ENCODE assay signal across 8 cellular contexts in genomic region chr15:51759557-51760070, GRCh38. TPM values are rescaled to one million over a fixed set of nuclear protein-coding genes. Genes with fewer than 3 reads are reported as not detected.
DNase-seq lines count a peak whose midpoint lies in the region; ATAC-seq and TF ChIP-seq lines count a peak whose summit lies in the region.

No MANE protein-coding gene starts in this region.

- H3K4me2 ChIP-seq in GM23338 = no peak overlapping the region
- H3K4me2 ChIP-seq in hepatocyte = no peak overlapping the region

- intact Hi-C loops in stomach (cut with DNase I; ENCODE audit: low total_unique reads) = no loop called here

- H3K27me3 ChIP-seq in GM23338 (ENCODE audit: insufficient read depth) (no peaks in the 10 kb centered on the region), hepatocyte (peaks cover 2% of the 10 kb centered on the region), stomach (no peaks in the 10 kb centered on the region)

- no peaks in the 10 kb centered on the region; the same call in 2 of the 3 replicates for H3K36me3 Mint-ChIP-seq in GM23338 (ENCODE audit: low read depth)

- H3K27me3 Mint-ChIP-seq in GM23338 (ENCODE audit: insufficient read depth, low read depth, poor library complexity) = peaks cover 5% of the 10 kb centered on the region

- no peak for TF ChIP-seq EP300 in stomach (IDR thresholded peaks at IDR 0.05)

- WGBS in hepatocyte (ENCODE audit: low lambda C conversion rate, missing lambda C conversion rate) = 78% methylated on average over 3 of the region's 3 CpGs
- WGBS in stomach, 5 donors = 43 to 54% (median 53%) methylated on average over 3 of the region's 3 CpGs

- no peak overlapping the region for H3K4me3 Mint-ChIP-seq in GM23338

- H3K27ac ChIP-seq in GM23338 (ENCODE audit: low read depth) = no peak overlapping the region
- H3K27ac ChIP-seq in hepatocyte = no peak overlapping the region
- H3K27ac ChIP-seq in stomach = peak overlapping the region in 1 of 5 donors; percentile 10

- H3K9me3 ChIP-seq in hepatocyte (ENCODE audit: low read depth) = no peaks in the 10 kb centered on the region
- H3K9me3 ChIP-seq in stomach = no peaks in the 10 kb centered on the region

- H3K9me2 ChIP-seq in GM23338 (ENCODE audit: insufficient read depth) (no peaks in the 10 kb centered on the region), hepatocyte (replicated peaks; ENCODE audit: insufficient read depth) (no peaks in the 10 kb centered on the region)

- H3K9me3 Mint-ChIP-seq in GM23338 = no peaks in the 10 kb centered on the region; the same call in 2 of the 3 replicates

- H3K36me3 ChIP-seq in GM23338 (ENCODE audit: insufficient read depth) (no peaks in the 10 kb centered on the region), hepatocyte (replicated peaks; ENCODE audit: insufficient read depth, low read depth) (no peaks in the 10 kb centered on the region), stomach (no peaks in the 10 kb centered on the region)

- H4K20me1 ChIP-seq in GM23338 (replicated peaks; ENCODE audit: insufficient read depth) = peaks cover 5% of the 10 kb centered on the region; the same call in 1 of the 2 replicates
- no peaks in the 10 kb centered on the region for H4K20me1 ChIP-seq in hepatocyte (ENCODE audit: insufficient read depth, poor library complexity, severe bottlenecking)

- H3K4me1 ChIP-seq in GM23338 (ENCODE audit: insufficient read depth) (no peaks in the 10 kb centered on the region), hepatocyte (ENCODE audit: insufficient read depth) (no peaks in the 10 kb centered on the region), stomach (peaks cover 0 to 20% (median 11%) of the 10 kb centered on the region in 4 donors)

- H3K4me1 Mint-ChIP-seq in GM23338 = peaks cover 3% of the 10 kb centered on the region; the same call in 2 of the 3 replicates

- TF ChIP-seq CTCF in GM23338 (conservative IDR thresholded peaks at IDR 0.05; ENCODE audit: low read depth in 2 of 2) (peak; percentile 68 to 77), hepatocyte (IDR thresholded peaks at IDR 0.05; ENCODE audit: poor library complexity) (no peak), stomach (IDR thresholded peaks at IDR 0.05) (no peak)

- TF ChIP-seq POLR2A in stomach (IDR thresholded peaks at IDR 0.05) = no peak

- H3K27ac Mint-ChIP-seq in GM23338 = no peak overlapping the region

- ATAC-seq in GM23338 (peak; percentile 95), GM21390 (IDR thresholded peaks at IDR 0.05; ENCODE audit: unreplicated experiment) (no peak)

- no peak overlapping the region for H2AFZ ChIP-seq in GM23338
- no peak overlapping the region for H2AFZ ChIP-seq in hepatocyte

- H3K4me3 ChIP-seq in GM23338 (no peak overlapping the region), hepatocyte (no peak overlapping the region), stomach (no peak overlapping the region)

- H3F3A ChIP-seq in GM23338 (replicated peaks; ENCODE audit: low read depth) = no peaks in the 10 kb centered on the region

- H3K79me2 ChIP-seq in GM23338 (replicated peaks; ENCODE audit: insufficient read depth) = no peaks in the 10 kb centered on the region
- H3K79me2 ChIP-seq in hepatocyte = no peaks in the 10 kb centered on the region

- DNase-seq in AG08395 (ENCODE audit: low spot score) (peak; percentile 86), GM23338 (ENCODE audit: low spot score) (peak; percentile 74), SKM-1 treated with dmso at 0.1 percent for 144 hours (lab: John Stamatoyannopoulos, UW; ENCODE audit: unreplicated experiment) (peak; percentile 56), hepatocyte (ENCODE audit: low spot score) (peak; percentile 43), stomach (no peak), NCI-H1436 treated with DMSO at 0.1 percent for 48 hours (lab: John Stamatoyannopoulos, UW) (no peak), GOT3 (lab: John Stamatoyannopoulos, UW) (no peak)

TF ChIP-seq in GM23338, 12 proteins besides CTCF, POLR2A, EP300 and RAD21 (continues in another document):
- TF ChIP-seq REST (IDR thresholded peaks at IDR 0.05; ENCODE audit: unreplicated experiment) (no peak), EZH2 (IDR thresholded peaks at IDR 0.05; ENCODE audit: low read depth, unreplicated experiment) (no peak)

RNA-seq across cellular contexts. Expression of gene TMOD2, which starts 8.2 kb away (rescaled TPM):
- total RNA-seq in GM23338 (2014; rRNA removed; shearing (Covaris generic)) = 5.9 and 7.4 TPM in 2 replicates
- 2.8 and 3.0 TPM in 2 replicates for polyA plus RNA-seq in GM23338 (2016; fragmentation: Nextera tagmentation; extraction: Ambion mirVana)
- total RNA-seq in hepatocyte = 2.9 and 3.9 TPM in 2 replicates
- 1.0 and 1.7 TPM in 2 replicates for polyA plus RNA-seq in hepatocyte
- total RNA-seq in stomach = 10 to 100 TPM in 1 of 5 donors, 1 to 10 TPM in 3, under 1 TPM in 1; 0.87 to 19.3 (median 2.9) TPM
- 1 to 10 TPM; 1.1 to 3.4 (median 3.2) TPM for polyA plus RNA-seq in stomach

RNA-seq across cellular contexts. Expression of gene LYSMD2, which starts 22.2 kb away (rescaled TPM):
- 5.4 and 7.2 TPM in 2 replicates for total RNA-seq in GM23338 (2014; rRNA removed; shearing (Covaris generic))
- polyA plus RNA-seq in GM23338 (2016; fragmentation: Nextera tagmentation; extraction: Ambion mirVana) (5.1 and 5.9 TPM in 2 replicates), hepatocyte (5.1 and 5.5 TPM in 2 replicates), stomach (10 to 100 TPM; 10.7 to 12.2 (median 11.7) TPM)
- total RNA-seq in hepatocyte (5.1 and 7.6 TPM in 2 replicates), stomach (10 to 100 TPM in 3 of 5 donors, 1 to 10 TPM in 1, not detected in 1; 4.8 to 24.9 (median 14.6) TPM)

Comparison
In these comparisons a context has a peak if more than half of its experiments do, and no peak if none do; other contexts are left out.
1. DNase-seq: peak in AG08395 (single experiment), GM23338 (single experiment), SKM-1 treated with dmso at 0.1 percent for 144 hours (single experiment) and hepatocyte (single experiment); none in stomach (single experiment), NCI-H1436 treated with DMSO at 0.1 percent for 48 hours (single experiment) and GOT3 (single experiment).
2. CTCF ChIP-seq: peak in GM23338 (2 of 2); none in hepatocyte (single experiment) and stomach (0 of 7).